ENCODE assay signal across 19 cellular contexts in the genomic region with DNA sequence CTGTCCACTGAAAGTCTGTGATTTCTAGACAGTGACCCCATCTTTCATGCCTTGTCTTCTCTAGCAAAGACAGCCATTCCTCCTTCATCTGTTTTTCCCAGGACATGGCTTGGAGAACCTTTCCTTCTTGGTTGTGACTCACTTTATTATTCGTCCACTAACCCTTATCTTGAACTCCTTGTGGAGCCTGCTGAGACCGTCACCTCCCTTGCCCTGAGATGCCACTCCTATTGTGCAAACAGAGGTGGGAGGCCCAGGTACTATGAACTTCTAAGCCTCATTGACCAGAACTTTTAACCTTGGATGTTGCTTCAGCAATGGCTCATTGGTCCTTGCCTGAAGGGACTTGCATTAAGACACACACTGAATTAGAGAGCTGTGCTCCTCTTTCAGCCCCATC.
DNase-seq lines count a peak whose midpoint lies in the region; ATAC-seq, FAIRE-seq and TF ChIP-seq lines count a peak whose summit lies in the region.
"Had no signal": no experiment of that assay in that cellular context is flagged by ENCODE, and none has a peak within 500 bp of the region (broad histone marks: within the 10 kb centered on the region; RNA-seq: fewer than 3 reads in every experiment).

No MANE protein-coding gene starts in this region.

- CTCF ChIA-PET in HCT116 (lab: Charles Lee): interaction anchor here (2.4 kb wide), 1 partner anchor 14 kb away, joined by 8 read pairs; no protein-coding TSS in a partner anchor

- H3K9me3 ChIP-seq in HCT116 (ENCODE audit: control insufficient read depth in 1 of 2, insufficient read depth in 1 of 2, low read depth in 1 of 2, low read length in 2 of 2) (no peaks in the 10 kb centered on the region), left lung (no peaks in the 10 kb centered on the region), spleen (no peaks in the 10 kb centered on the region)
- H3K9me3 ChIP-seq: HAP-1 had no signal

- peak overlapping the region; percentile 49 for H3K4me2 ChIP-seq in HCT116 (ENCODE audit: low read length)

- DNase-seq in HCT116 (ENCODE audit: low read depth, low spot score) (peak; percentile 39), left lung (peak in 1 of 2 donors; percentile 55), spleen (no peak), NCI-H510A (lab: John Stamatoyannopoulos, UW) (no peak), pons (ENCODE audit: low spot score) (no peak)
- no peak for DNase-seq in activated CD4-positive, alpha-beta T cell treated with anti-CD3 and anti-CD28 coated beads for 48 hours
- DNase-seq: ACHN; CD4-positive, CD25-positive, alpha-beta regulatory T cell; DND-41; GDM1; KBM-7; NCI-H1092; NCI-H2107; NCI-H345 had no signal

- RAD21 ChIA-PET in HCT116 (lab: Charles Lee; ENCODE audit: low non-redundant PET in 1 of 2, low total read pairs in 2 of 2, uncharacterized antibody in 2 of 2, unreplicated experiment in 2 of 2): no interaction called here

- H3K79me2 ChIP-seq in HCT116 (ENCODE audit: insufficient read depth, low read length): no peaks in the 10 kb centered on the region

- no peaks in the 10 kb centered on the region for H3K36me3 ChIP-seq in HCT116 (ENCODE audit: control insufficient read depth in 1 of 2, insufficient read depth in 2 of 2, low read length in 2 of 2)
- H3K36me3 ChIP-seq in left lung: no peaks in the 10 kb centered on the region
- H3K36me3 ChIP-seq in spleen: no peaks in the 10 kb centered on the region
- H3K36me3 ChIP-seq: HAP-1 had no signal

- TF ChIP-seq POLR2A in HCT116 (IDR thresholded peaks at IDR 0.05; ENCODE audit: borderline replicate concordance, extremely low read depth, insufficient read depth, insufficient read length) (no peak), spleen (IDR thresholded peaks at IDR 0.05) (no peak)

- H3K27ac ChIP-seq in HCT116 (ENCODE audit: low read depth, low read length): no peak overlapping the region
- H3K27ac ChIP-seq in left lung: no peak overlapping the region
- H3K27ac ChIP-seq in spleen: peak overlapping the region in 7 of 8 donors; percentile 29 to 65 (median 48)

- POLR2A ChIA-PET in HCT116 (lab: Charles Lee): no interaction called here

- no peak for TF ChIP-seq RAD21 in HCT116 (IDR thresholded peaks at IDR 0.05; ENCODE audit: low read depth)

- ATAC-seq in HCT116 (peak; percentile 75), left lung (peak; percentile 73), HG02885 (IDR thresholded peaks at IDR 0.05; ENCODE audit: poor library complexity, unreplicated experiment) (no peak)

- no peaks in the 10 kb centered on the region for H3K27me3 ChIP-seq in HCT116 (ENCODE audit: insufficient read depth, low read length)
- no peaks in the 10 kb centered on the region for H3K27me3 ChIP-seq in left lung
- peaks cover 0 to 36% (median 0%) of the 10 kb centered on the region in 7 donors for H3K27me3 ChIP-seq in spleen (replicated peaks in 1 of 7)

- 82 to 93% (median 84%) methylated on average over 2 of the region's 2 CpGs for WGBS in spleen, 5 donors

- H3K4me1 ChIP-seq in HCT116 (ENCODE audit: control insufficient read depth in 1 of 2, insufficient read depth in 2 of 2, low read length in 2 of 2): peaks cover 3 to 35% of the 10 kb centered on the region in 2 experiments; a peak in 3 of 4 replicates
- peaks cover 3 to 8% of the 10 kb centered on the region in 2 donors for H3K4me1 ChIP-seq in left lung
- peaks cover 0 to 9% (median 0%) of the 10 kb centered on the region in 6 donors for H3K4me1 ChIP-seq in spleen
- H3K4me1 ChIP-seq: HAP-1 had no signal

- H3K9ac ChIP-seq in HCT116 (ENCODE audit: low read length): no peak overlapping the region

- no TSS peak for BruUV-seq in HCT116 (replicated peaks; lab: Mats Ljungman, UMichigan)

- no peak overlapping the region for H3K4me3 ChIP-seq in HCT116 (replicated peaks in 1 of 2; ENCODE audit: low read depth in 1 of 2, low read length in 2 of 2)
- H3K4me3 ChIP-seq in left lung: no peak overlapping the region
- no peak overlapping the region for H3K4me3 ChIP-seq in spleen
- H3K4me3 ChIP-seq: HAP-1 had no signal

- TF ChIP-seq CTCF in HCT116 (IDR thresholded peaks at IDR 0.05 in 2 of 3, conservative IDR thresholded peaks at IDR 0.05 in 1 of 3; ENCODE audit: borderline replicate concordance in 1 of 3, insufficient read depth in 1 of 3, low read depth in 2 of 3, low read length in 2 of 3) (no peak), left lung (IDR thresholded peaks at IDR 0.05) (no peak), spleen (IDR thresholded peaks at IDR 0.05 in 8 of 11, conservative IDR thresholded peaks at IDR 0.05 in 3 of 11) (no peak)

- intact Hi-C loops in HCT116 (cut with micrococcal nuclease): no loop called here
- intact Hi-C loops in left lung (cut with DNase I): no loop called here
- intact Hi-C loops in spleen (cut with DNase I; ENCODE audit: low total_unique reads): no loop called here

- H2AFZ ChIP-seq in HCT116 (ENCODE audit: low read depth, low read length, poor library complexity, severe bottlenecking): no peak overlapping the region

- FAIRE-seq in colon (lab: Jason Lieb, UNC): peak; percentile 18
- FAIRE-seq: GM12892, HTR-8/SVneo had no signal

- no peaks in the 10 kb centered on the region for H3K9me2 ChIP-seq in HCT116 (ENCODE audit: insufficient read depth)

- H4K20me1 ChIP-seq in HCT116 (ENCODE audit: insufficient read depth): no peaks in the 10 kb centered on the region

TF ChIP-seq in HCT116, 20 proteins besides CTCF, POLR2A, EP300 and RAD21:
- TF ChIP-seq JUND (IDR thresholded peaks at IDR 0.05) (peak; percentile 58), ZFX (IDR thresholded peaks at IDR 0.05) (no peak), EGR1 (IDR thresholded peaks at IDR 0.05; ENCODE audit: low read depth) (0 out of 2 replicates have a peak, but pooled peaks have one; percentile 59), ELF1 (IDR thresholded peaks at IDR 0.05; ENCODE audit: borderline replicate concordance, low read depth) (no peak), CEBPB (IDR thresholded peaks at IDR 0.05; ENCODE audit: low read depth) (peak; percentile 84), SIN3A (IDR thresholded peaks at IDR 0.05; ENCODE audit: low read depth) (no peak), FOSL1 (IDR thresholded peaks at IDR 0.05; ENCODE audit: low read depth) (peak; percentile 46; the same call in 1 of the 2 replicates), CBX3 (IDR thresholded peaks at IDR 0.05; ENCODE audit: low read depth) (peak; percentile 60; the same call in 1 of the 2 replicates), EZH2 (IDR thresholded peaks at IDR 0.05) (no peak), SP1 (IDR thresholded peaks at IDR 0.05; ENCODE audit: low read depth) (peak; percentile 75)
- TF ChIP-seq, protein P1, sequence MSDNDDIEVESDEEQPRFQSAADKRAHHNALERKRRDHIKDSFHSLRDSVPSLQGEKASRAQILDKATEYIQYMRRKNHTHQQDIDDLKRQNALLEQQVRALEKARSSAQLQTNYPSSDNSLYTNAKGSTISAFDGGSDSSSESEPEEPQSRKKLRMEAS (IDR thresholded peaks at IDR 0.05): 0 out of 2 replicates have a peak, but pooled peaks have one; percentile 34

Comparison
In these comparisons a context has a peak if more than half of its experiments do, and no peak if none do; other contexts are left out.
1. H3K27ac ChIP-seq: peak in spleen (7 of 8); none in HCT116 (single experiment) and left lung (0 of 2).